ENCODE assay signal across 1 cellular context in genomic region chr1:21823206-21823979, GRCh38.
TF ChIP-seq lines count a peak whose summit lies in the region.

No MANE protein-coding gene starts in this region.

TF ChIP-seq in WTC11, 78 proteins besides CTCF, POLR2A, EP300 and RAD21 (continued from another document):
- TF ChIP-seq, protein P1, sequence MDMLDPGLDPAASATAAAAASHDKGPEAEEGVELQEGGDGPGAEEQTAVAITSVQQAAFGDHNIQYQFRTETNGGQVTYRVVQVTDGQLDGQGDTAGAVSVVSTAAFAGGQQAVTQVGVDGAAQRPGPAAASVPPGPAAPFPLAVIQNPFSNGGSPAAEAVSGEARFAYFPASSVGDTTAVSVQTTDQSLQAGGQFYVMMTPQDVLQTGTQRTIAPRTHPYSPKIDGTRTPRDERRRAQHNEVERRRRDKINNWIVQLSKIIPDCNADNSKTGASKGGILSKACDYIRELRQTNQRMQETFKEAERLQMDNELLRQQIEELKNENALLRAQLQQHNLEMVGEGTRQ (CRISPR knock-in tag; IDR thresholded peaks at IDR 0.05): no peak
- TF ChIP-seq CBFB (CRISPR knock-in tag; IDR thresholded peaks at IDR 0.05; ENCODE audit: low read depth) (no peak), ZBTB43 (CRISPR knock-in tag; IDR thresholded peaks at IDR 0.05) (no peak), ZNF423 (CRISPR knock-in tag; IDR thresholded peaks at IDR 0.05) (no peak), IRF2 (CRISPR knock-in tag; IDR thresholded peaks at IDR 0.05; ENCODE audit: borderline replicate concordance, low read depth) (no peak), SP1 (CRISPR knock-in tag; conservative IDR thresholded peaks at IDR 0.05) (no peak), FOXP1 (CRISPR knock-in tag; IDR thresholded peaks at IDR 0.05; ENCODE audit: borderline replicate concordance) (no peak), NFATC4 (CRISPR knock-in tag; IDR thresholded peaks at IDR 0.05) (no peak), NR3C1 (CRISPR knock-in tag; conservative IDR thresholded peaks at IDR 0.05; ENCODE audit: low read depth) (no peak), SMAD3 (CRISPR knock-in tag; IDR thresholded peaks at IDR 0.05; ENCODE audit: borderline replicate concordance) (no peak), PRDM15 (CRISPR knock-in tag; IDR thresholded peaks at IDR 0.05) (no peak), GRHL2 (CRISPR knock-in tag; IDR thresholded peaks at IDR 0.05; ENCODE audit: insufficient replicate concordance, severe bottlenecking) (no peak), TEAD4 (CRISPR knock-in tag; IDR thresholded peaks at IDR 0.05) (no peak)
- TF ChIP-seq, protein P2, sequence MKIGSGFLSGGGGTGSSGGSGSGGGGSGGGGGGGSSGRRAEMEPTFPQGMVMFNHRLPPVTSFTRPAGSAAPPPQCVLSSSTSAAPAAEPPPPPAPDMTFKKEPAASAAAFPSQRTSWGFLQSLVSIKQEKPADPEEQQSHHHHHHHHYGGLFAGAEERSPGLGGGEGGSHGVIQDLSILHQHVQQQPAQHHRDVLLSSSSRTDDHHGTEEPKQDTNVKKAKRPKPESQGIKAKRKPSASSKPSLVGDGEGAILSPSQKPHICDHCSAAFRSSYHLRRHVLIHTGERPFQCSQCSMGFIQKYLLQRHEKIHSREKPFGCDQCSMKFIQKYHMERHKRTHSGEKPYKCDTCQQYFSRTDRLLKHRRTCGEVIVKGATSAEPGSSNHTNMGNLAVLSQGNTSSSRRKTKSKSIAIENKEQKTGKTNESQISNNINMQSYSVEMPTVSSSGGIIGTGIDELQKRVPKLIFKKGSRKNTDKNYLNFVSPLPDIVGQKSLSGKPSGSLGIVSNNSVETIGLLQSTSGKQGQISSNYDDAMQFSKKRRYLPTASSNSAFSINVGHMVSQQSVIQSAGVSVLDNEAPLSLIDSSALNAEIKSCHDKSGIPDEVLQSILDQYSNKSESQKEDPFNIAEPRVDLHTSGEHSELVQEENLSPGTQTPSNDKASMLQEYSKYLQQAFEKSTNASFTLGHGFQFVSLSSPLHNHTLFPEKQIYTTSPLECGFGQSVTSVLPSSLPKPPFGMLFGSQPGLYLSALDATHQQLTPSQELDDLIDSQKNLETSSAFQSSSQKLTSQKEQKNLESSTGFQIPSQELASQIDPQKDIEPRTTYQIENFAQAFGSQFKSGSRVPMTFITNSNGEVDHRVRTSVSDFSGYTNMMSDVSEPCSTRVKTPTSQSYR (CRISPR knock-in tag; IDR thresholded peaks at IDR 0.05): no peak
